21 cellular contexts compared by ENCODE assay signal in genomic region chr18:3864669-3865298, GRCh38.
DNase-seq lines count a peak whose midpoint lies in the region; ATAC-seq, FAIRE-seq and TF ChIP-seq lines count a peak whose summit lies in the region.
"Had no signal": no experiment of that assay in that cellular context is flagged by ENCODE, and none has a peak within 500 bp of the region (broad histone marks: within the 10 kb centered on the region; RNA-seq: fewer than 3 reads in every experiment).

No MANE protein-coding gene starts in this region.

- H3K56ac ChIP-seq in H1 (replicated peaks; ENCODE audit: insufficient read length, low read depth, low read length), result no peak overlapping the region

- no peak overlapping the region for H3K18ac ChIP-seq in H1 (ENCODE audit: extremely low read depth, low read length)

- in situ Hi-C loops in G401 (cut with HindIII; ENCODE audit: low sequenced_read_pairs), result loop anchor here (25.0 kb wide), 1 partner anchor 177 kb away; no protein-coding TSS in a partner anchor

- H4K8ac ChIP-seq in H1 (ENCODE audit: extremely low read depth, insufficient read depth, low read length), result no peak overlapping the region

- H3K23ac ChIP-seq in H1 (ENCODE audit: insufficient read length), result no peak overlapping the region

- no peak overlapping the region for H3K9ac ChIP-seq in H1 (replicated peaks in 1 of 4; ENCODE audit: extremely low read depth in 1 of 4, low read depth in 3 of 4, low read length in 3 of 4)
- H3K9ac ChIP-seq: BLaER1, GM23248 had no signal

- H2AK5ac ChIP-seq in H1 (ENCODE audit: low read depth, low read length), result no peak overlapping the region

- no peak overlapping the region for H3K4ac ChIP-seq in H1 (replicated peaks; ENCODE audit: insufficient read length, low read depth, low read length)

- H3K79me2 ChIP-seq in H1 (ENCODE audit: control insufficient read depth in 1 of 2, insufficient read depth in 2 of 2, low read length in 2 of 2), result no peaks in the 10 kb centered on the region

- TF ChIP-seq EP300 in A549 (IDR thresholded peaks at IDR 0.05) (no peak), H1 (IDR thresholded peaks at IDR 0.05; ENCODE audit: borderline replicate concordance in 1 of 2, low read depth in 2 of 2, low read length in 2 of 2) (no peak)

- CTCF ChIA-PET in A549 (lab: Yijun Ruan, JAX) (no interaction called here), H1 (lab: Charles Lee; ENCODE audit: partially characterized antibody) (no interaction called here)

- H3K27me3 ChIP-seq in H1 (replicated peaks in 1 of 4; ENCODE audit: control insufficient read depth in 3 of 4, extremely low read depth in 1 of 4, insufficient read depth in 3 of 4, low read length in 3 of 4), result no peaks in the 10 kb centered on the region
- H3K27me3 ChIP-seq: BLaER1 had no signal

- ATAC-seq in A549 (no peak), HG03457 (IDR thresholded peaks at IDR 0.05; ENCODE audit: unreplicated experiment) (no peak), HG02759 (IDR thresholded peaks at IDR 0.05; ENCODE audit: unreplicated experiment) (no peak)
- ATAC-seq: CD8-positive, alpha-beta T cell; GM12878; HCT116 had no signal

- H2BK120ac ChIP-seq in H1 (replicated peaks; ENCODE audit: low read depth, low read length), result no peak overlapping the region

- no peak overlapping the region for H3K27ac ChIP-seq in A549
- no peak overlapping the region for H3K27ac ChIP-seq in H1 (ENCODE audit: low read depth, low read length)
- H3K27ac ChIP-seq: BLaER1, C4-2B, GM23248 had no signal

- FAIRE-seq in A549 (lab: Jason Lieb, UNC) (no peak), H1 (lab: Jason Lieb, UNC) (no peak)
- FAIRE-seq: GM12878 had no signal

- POLR2A ChIA-PET in A549 (lab: Yijun Ruan, JAX) (no interaction called here), H1 (lab: Charles Lee; ENCODE audit: partially characterized antibody) (no interaction called here)

- no peak overlapping the region for H4K91ac ChIP-seq in H1 (replicated peaks; ENCODE audit: insufficient read length, low read length)

- no peak overlapping the region for H2BK15ac ChIP-seq in H1 (ENCODE audit: low read length)

- TF ChIP-seq RAD21 in A549 (conservative IDR thresholded peaks at IDR 0.05 in 1 of 2, IDR thresholded peaks at IDR 0.05 in 1 of 2) (no peak), H1 (IDR thresholded peaks at IDR 0.05 in 1 of 2, conservative IDR thresholded peaks at IDR 0.05 in 1 of 2; ENCODE audit: low read depth in 2 of 2, low read length in 2 of 2) (no peak)

- H3K4me1 ChIP-seq in A549 (no peaks in the 10 kb centered on the region), H1 (replicated peaks in 1 of 4; ENCODE audit: control insufficient read depth in 3 of 4, insufficient read depth in 4 of 4, low read length in 3 of 4) (peaks cover 0 to 2% (median 0%) of the 10 kb centered on the region in 4 experiments; a peak in 2 of 7 replicates)
- H3K4me1 ChIP-seq: BLaER1, Caco-2 had no signal

- no peaks in the 10 kb centered on the region for H3K36me3 ChIP-seq in H1 (ENCODE audit: control insufficient read depth in 2 of 4, insufficient read depth in 4 of 4, low read length in 3 of 4)
- H3K36me3 ChIP-seq: BLaER1 had no signal

- H3K4me2 ChIP-seq in A549 (no peak overlapping the region), H1 (ENCODE audit: insufficient read depth in 1 of 2, low read depth in 2 of 2, low read length in 2 of 2) (no peak overlapping the region)
- H3K4me2 ChIP-seq: BLaER1 had no signal

- WGBS in A549 (ENCODE audit: missing lambda C conversion rate), result 86% methylated on average over 4 of the region's 4 CpGs
- 97% methylated on average over 4 of the region's 4 CpGs; no CpG with 5 or more reads in 1 of the 2 experiments for WGBS in H1 (ENCODE audit: extremely low coverage in 1 of 2, insufficient coverage in 1 of 2, insufficient read length in 1 of 2, insufficient replicate concordance in 2 of 2, low coverage in 1 of 2, low lambda C conversion rate in 2 of 2, missing lambda C conversion rate in 1 of 2), 2 experiments

- H2BK20ac ChIP-seq in H1 (ENCODE audit: low read length), result no peak overlapping the region

- no peak overlapping the region for H4K5ac ChIP-seq in H1 (ENCODE audit: insufficient read length, low read depth, low read length)

- no peak for TF ChIP-seq CTCF in A549 (IDR thresholded peaks at IDR 0.05)
- no peak for TF ChIP-seq CTCF in H1 (IDR thresholded peaks at IDR 0.05; ENCODE audit: control extremely low read depth in 1 of 3, insufficient read depth in 1 of 3, low read depth in 1 of 3, low read length in 3 of 3)
- TF ChIP-seq CTCF in GM20000 (IDR thresholded peaks at IDR 0.05; ENCODE audit: extremely low read depth, missing control alignments), result no peak

- H4K20me1 ChIP-seq in H1 (replicated peaks in 1 of 2; ENCODE audit: control insufficient read depth in 1 of 2, insufficient read depth in 2 of 2, low read length in 2 of 2), result no peaks in the 10 kb centered on the region
- H4K20me1 ChIP-seq: BLaER1 had no signal

- DNase-seq in A549 (ENCODE audit: low read depth in 1 of 2, low spot score in 1 of 2) (no peak), G401 (ENCODE audit: low spot score) (peak; percentile 57), SK-N-DZ (ENCODE audit: low spot score) (peak; percentile 24), H1 (ENCODE audit: low read depth in 1 of 2, low spot score in 2 of 2) (no peak), GM20000 (ENCODE audit: low spot score) (no peak)
- no peak for DNase-seq in activated CD4-positive, alpha-beta T cell treated with anti-CD3 and anti-CD28 coated beads for 1 hour
- DNase-seq: 8988T; Caco-2; CD4-positive, CD25-positive, alpha-beta regulatory T cell; CD8-positive, alpha-beta T cell; DMS153; DND-41; GDM1; GM23248; H9 had no signal

- no peaks in the 10 kb centered on the region for H3K79me1 ChIP-seq in H1 (ENCODE audit: low read depth, low read length)

- no peak overlapping the region for H3K14ac ChIP-seq in H1 (ENCODE audit: insufficient read length)

- TF ChIP-seq POLR2A in A549 (IDR thresholded peaks at IDR 0.05; ENCODE audit: low read length), result no peak
- no peak for TF ChIP-seq POLR2A in H1 (IDR thresholded peaks at IDR 0.05; ENCODE audit: control extremely low read depth in 1 of 2, low read depth in 2 of 2, low read length in 2 of 2)

- no peaks in the 10 kb centered on the region for H3K9me3 ChIP-seq in A549
- H3K9me3 ChIP-seq in H1 (ENCODE audit: insufficient read depth in 2 of 2, low read depth in 1 of 2, low read length in 1 of 2), result no peaks in the 10 kb centered on the region
- H3K9me3 ChIP-seq: BLaER1, Caco-2 had no signal

- H3K4me3 ChIP-seq in A549, result no peak overlapping the region
- H3K4me3 ChIP-seq in H1 (ENCODE audit: extremely low read depth in 1 of 4, insufficient read depth in 2 of 4, low read depth in 3 of 4, low read length in 4 of 4), result no peak overlapping the region
- H3K4me3 ChIP-seq: BLaER1, GM12878, GM23248 had no signal

- H2AFZ ChIP-seq in H1 (ENCODE audit: low read length), result no peak overlapping the region
- H2AFZ ChIP-seq: GM23248 had no signal

- no peak overlapping the region for H2BK5ac ChIP-seq in H1 (ENCODE audit: low read depth, low read length)

- no peak overlapping the region for H2BK12ac ChIP-seq in H1 (ENCODE audit: low read depth, low read length)

- no peaks in the 10 kb centered on the region for H3K23me2 ChIP-seq in H1 (ENCODE audit: low read depth, low read length)

TF ChIP-seq in A549, 52 proteins besides CTCF, POLR2A, EP300 and RAD21:
- no peak for TF ChIP-seq ZNF302 (CRISPR knock-in tag; IDR thresholded peaks at IDR 0.05)
- no peak for TF ChIP-seq FOSB (CRISPR knock-in tag; IDR thresholded peaks at IDR 0.05)
- no peak for TF ChIP-seq CBX8 (IDR thresholded peaks at IDR 0.05)
- TF ChIP-seq CEBPB (IDR thresholded peaks at IDR 0.05), result peak; percentile 26 to 42; a peak in 2 of 4 replicates

TF ChIP-seq in H1, 55 proteins besides CTCF, POLR2A, EP300 and RAD21:
- TF ChIP-seq JUND (IDR thresholded peaks at IDR 0.05; ENCODE audit: low read length) (no peak), CEBPB (IDR thresholded peaks at IDR 0.05; ENCODE audit: low read depth, low read length) (peak; percentile 57; the same call in 1 of the 2 replicates)
TF ChIP-seq in H1: peak in this region for 1.

Comparison
In these comparisons a context has a peak if more than half of its experiments do, and no peak if none do; other contexts are left out.
1. DNase-seq: peak in G401 (single experiment) and SK-N-DZ (single experiment); none in A549 (0 of 2), H1 (0 of 2), GM20000 (single experiment) and activated CD4-positive, alpha-beta T cell treated with anti-CD3 and anti-CD28 coated beads for 1 hour (single experiment).
2. Of the 18 proteins assayed by ChIP-seq in both H1 and A549: peak only in H1: none; only in A549: none; in both: CEBPB; in neither: 17.